ENCODE assay signal across 8 cellular contexts in genomic region chr9:10653-11053, GRCh38. TPM values are rescaled to one million over a fixed set of nuclear protein-coding genes. Genes with fewer than 3 reads are reported as not detected.
A peak's percentile ranks its signal among the peaks of the same experiment; 100 is the strongest.
DNase-seq lines count a peak whose midpoint lies in the region; ATAC-seq and TF ChIP-seq lines count a peak whose summit lies in the region.
"Not testable (repeated sequence)": the region's sequence is repeated elsewhere in the genome, so short reads cannot be mapped to it uniquely, and the experiment has no call there.

No MANE protein-coding gene starts in this region.

- not testable (repeated sequence) for H3K23me2 ChIP-seq in H9 (ENCODE audit: insufficient read length, low read depth, low read length, poor library complexity, severe bottlenecking)

- peak overlapping the region; percentile 45 for H3K4me3 ChIP-seq in AG10803 (ENCODE audit: low read length)
- not testable (repeated sequence) for H3K4me3 ChIP-seq in stomach

- H3K27ac ChIP-seq in H9 (ENCODE audit: insufficient read length, low read depth, low read length); stomach: not testable (repeated sequence)

- not testable (repeated sequence) for H3K27me3 Mint-ChIP-seq in H9 (ENCODE audit: low read depth); activated naive CD8-positive, alpha-beta T cell treated with anti-CD3 and anti-CD28 coated beads for 36 hours; endothelial cell (ENCODE audit: unreplicated experiment); immature natural killer cell (ENCODE audit: low read depth in 3 of 3)

- H3K36me3 ChIP-seq in stomach, result not testable (repeated sequence)

- not testable (repeated sequence) for H3K4me3 Mint-ChIP-seq in H9; activated naive CD8-positive, alpha-beta T cell treated with anti-CD3 and anti-CD28 coated beads for 36 hours; endothelial cell (ENCODE audit: unreplicated experiment); immature natural killer cell

- H3K36me3 Mint-ChIP-seq in H9 (ENCODE audit: insufficient read depth in 1 of 3, low read depth in 3 of 3); activated naive CD8-positive, alpha-beta T cell treated with anti-CD3 and anti-CD28 coated beads for 36 hours; endothelial cell (ENCODE audit: low read depth, unreplicated experiment); immature natural killer cell: not testable (repeated sequence)

- H2BK15ac ChIP-seq in H9 (ENCODE audit: low read depth, low read length), result not testable (repeated sequence)

- DNase-seq in AG10803 (ENCODE audit: low read depth) (peak; percentile 59), H9 (peak; percentile 69), T-helper 9 cell (peak; percentile 4), endothelial cell (ENCODE audit: low spot score) (peak; percentile 16), immature natural killer cell (peak; percentile 1 to 14 (median 6)), stomach (peak; percentile 32)
- peak; percentile 8 for DNase-seq in activated naive CD8-positive, alpha-beta T cell treated with anti-CD3 and anti-CD28 coated beads for 36 hours
- not testable (repeated sequence) for DNase-seq in omental fat pad (ENCODE audit: low spot score)

- TF ChIP-seq EP300 in stomach (IDR thresholded peaks at IDR 0.05), result not testable (repeated sequence)

- H3K9me3 Mint-ChIP-seq in H9, result peaks cover 8 to 14% of the 10 kb centered on the region in 2 experiments
- not testable (repeated sequence) for H3K9me3 Mint-ChIP-seq in activated naive CD8-positive, alpha-beta T cell treated with anti-CD3 and anti-CD28 coated beads for 36 hours; endothelial cell (ENCODE audit: unreplicated experiment); immature natural killer cell

- H3K27ac Mint-ChIP-seq in H9; activated naive CD8-positive, alpha-beta T cell treated with anti-CD3 and anti-CD28 coated beads for 36 hours; endothelial cell (ENCODE audit: unreplicated experiment); immature natural killer cell: not testable (repeated sequence)

- not testable (repeated sequence) for H3K9ac ChIP-seq in H9 (ENCODE audit: extremely low read depth, insufficient read length, low read length)

- H3K27me3 ChIP-seq in H9 (ENCODE audit: insufficient read depth, low read length); stomach: not testable (repeated sequence)

- H2AK5ac ChIP-seq in H9 (ENCODE audit: insufficient read length, low read length), result not testable (repeated sequence)

- no CpG with 5 or more reads among the region's 41 CpGs for WGBS in H9 (ENCODE audit: extremely low coverage, insufficient read length, low lambda C conversion rate)
- WGBS in stomach, 5 donors, result 75 to 86% (median 79%) methylated on average over 26 to 40 of the region's 41 CpGs

- intact Hi-C loops in stomach (cut with DNase I; ENCODE audit: low total_unique reads), result not testable (repeated sequence)

- not testable (repeated sequence) for H3K4ac ChIP-seq in H9 (ENCODE audit: low read depth, low read length)

- ATAC-seq in omental fat pad (ENCODE audit: low FRiP score), result peak; percentile 66

- H3K23ac ChIP-seq in H9 (ENCODE audit: insufficient read length, low read depth, low read length), result not testable (repeated sequence)

- not testable (repeated sequence) for H4K5ac ChIP-seq in H9 (ENCODE audit: insufficient read length, low read depth, low read length)

- H3K14ac ChIP-seq in H9 (ENCODE audit: insufficient read depth, low read length), result not testable (repeated sequence)

- H3K18ac ChIP-seq in H9 (ENCODE audit: insufficient read length, low read depth, low read length), result not testable (repeated sequence)

- not testable (repeated sequence) for H3K4me2 ChIP-seq in H9 (ENCODE audit: insufficient read depth, insufficient read length, low read length)

- not testable (repeated sequence) for H2AFZ ChIP-seq in H9 (ENCODE audit: low read length)

- not testable (repeated sequence) for H4K91ac ChIP-seq in H9 (ENCODE audit: insufficient read length, low read depth, low read length)

- not testable (repeated sequence) for H4K8ac ChIP-seq in H9 (replicated peaks; ENCODE audit: insufficient read length, low read depth, low read length)

- H2BK20ac ChIP-seq in H9 (ENCODE audit: low read depth, low read length, poor library complexity, severe bottlenecking), result not testable (repeated sequence)

- not testable (repeated sequence) for H3K79me1 ChIP-seq in H9 (ENCODE audit: insufficient read depth, low read depth, low read length, poor library complexity, severe bottlenecking)

- H3K9me3 ChIP-seq in H9 (ENCODE audit: control insufficient read depth, low read depth, low read length); stomach: not testable (repeated sequence)

- not testable (repeated sequence) for H3K56ac ChIP-seq in H9 (ENCODE audit: insufficient read length, low read depth, low read length)

- not testable (repeated sequence) for H2BK120ac ChIP-seq in H9 (ENCODE audit: low read depth, low read length, poor library complexity, severe bottlenecking)

- not testable (repeated sequence) for H3K4me1 ChIP-seq in H9 (ENCODE audit: insufficient read depth, low read length); stomach

- TF ChIP-seq POLR2A in stomach (IDR thresholded peaks at IDR 0.05), result not testable (repeated sequence)

- not testable (repeated sequence) for TF ChIP-seq CTCF in AG10803 (conservative IDR thresholded peaks at IDR 0.05; ENCODE audit: low read length); H9 (conservative IDR thresholded peaks at IDR 0.05); endothelial cell (IDR thresholded peaks at IDR 0.05; ENCODE audit: unreplicated experiment); omental fat pad (IDR thresholded peaks at IDR 0.05); stomach (IDR thresholded peaks at IDR 0.05)

- H3K79me2 ChIP-seq in H9 (ENCODE audit: insufficient read depth, low read length), result not testable (repeated sequence)

- H3T11ph ChIP-seq in H9 (ENCODE audit: low read length), result not testable (repeated sequence)

- H4K20me1 ChIP-seq in H9 (ENCODE audit: control insufficient read depth, insufficient read depth, insufficient read length), result not testable (repeated sequence)

- H2BK5ac ChIP-seq in H9 (ENCODE audit: insufficient read length, low read length), result not testable (repeated sequence)

- H3K4me1 Mint-ChIP-seq in H9; activated naive CD8-positive, alpha-beta T cell treated with anti-CD3 and anti-CD28 coated beads for 36 hours; endothelial cell (ENCODE audit: unreplicated experiment); immature natural killer cell: not testable (repeated sequence)

- not testable (repeated sequence) for H2BK12ac ChIP-seq in H9 (ENCODE audit: insufficient read length, low read depth, low read length)

RNA-seq across cellular contexts. Expression of gene WASHC1, which starts 18.6 kb away (rescaled TPM):
- total RNA-seq in H9 (2021), result 8.7 and 9.2 TPM in 2 replicates
- 10 to 100 TPM; 13.7 to 15.1 TPM for total RNA-seq in activated naive CD8-positive, alpha-beta T cell treated with anti-CD3 and anti-CD28 coated beads for 36 hours
- total RNA-seq in endothelial cell (ENCODE audit: unreplicated experiment), result 21.7 TPM
- 1 to 10 TPM; 1.1 to 1.9 (median 1.2) TPM for polyA plus RNA-seq in immature natural killer cell
- 10 to 100 TPM in 1 of 4 donors, 1 to 10 TPM in 3; 3.2 to 12.6 (median 4.5) TPM for total RNA-seq in omental fat pad
- total RNA-seq in stomach, result 10 to 100 TPM in 1 of 5 donors, 1 to 10 TPM in 4; 2.9 to 29.9 (median 6.5) TPM
- polyA plus RNA-seq in stomach, result 10 to 100 TPM; 23.0 to 69.0 (median 32.7) TPM
